In genomic region chr9:89178162-89179120, GRCh38 we compare ENCODE assay signal across 9 cellular contexts. TPM values are rescaled to one million over a fixed set of nuclear protein-coding genes. Genes with fewer than 3 reads are reported as not detected.
DNase-seq lines count a peak whose midpoint lies in the region; ATAC-seq and TF ChIP-seq lines count a peak whose summit lies in the region.
"Had no signal": no experiment of that assay in that cellular context is flagged by ENCODE, and none has a peak within 500 bp of the region (broad histone marks: within the 10 kb centered on the region; RNA-seq: fewer than 3 reads in every experiment).

A gene with protein sequence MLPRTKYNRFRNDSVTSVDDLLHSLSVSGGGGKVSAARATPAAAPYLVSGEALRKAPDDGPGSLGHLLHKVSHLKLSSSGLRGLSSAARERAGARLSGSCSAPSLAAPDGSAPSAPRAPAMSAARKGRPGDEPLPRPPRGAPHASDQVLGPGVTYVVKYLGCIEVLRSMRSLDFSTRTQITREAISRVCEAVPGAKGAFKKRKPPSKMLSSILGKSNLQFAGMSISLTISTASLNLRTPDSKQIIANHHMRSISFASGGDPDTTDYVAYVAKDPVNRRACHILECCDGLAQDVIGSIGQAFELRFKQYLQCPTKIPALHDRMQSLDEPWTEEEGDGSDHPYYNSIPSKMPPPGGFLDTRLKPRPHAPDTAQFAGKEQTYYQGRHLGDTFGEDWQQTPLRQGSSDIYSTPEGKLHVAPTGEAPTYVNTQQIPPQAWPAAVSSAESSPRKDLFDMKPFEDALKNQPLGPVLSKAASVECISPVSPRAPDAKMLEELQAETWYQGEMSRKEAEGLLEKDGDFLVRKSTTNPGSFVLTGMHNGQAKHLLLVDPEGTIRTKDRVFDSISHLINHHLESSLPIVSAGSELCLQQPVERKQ (minus strand): TSS chr9:89178818. CDS start chr9:89178460, 358 bp downstream.

- no peak within 1 kb of the TSS for H3K4me3 ChIP-seq in CD4-positive, alpha-beta memory T cell (ENCODE audit: low read length in 2 of 2)
- H3K4me3 ChIP-seq in NT2/D1 (ENCODE audit: insufficient read length, low read depth), result peak within 1 kb of the TSS; percentile 60
- H3K4me3 ChIP-seq in epithelial cell of proximal tubule (ENCODE audit: low read depth, low read length), result peak within 1 kb of the TSS; percentile 69

- DNase-seq in CD4-positive, alpha-beta memory T cell, result no peak
- DNase-seq in NT2/D1 (ENCODE audit: low read depth, low spot score), result peak; percentile 68
- no peak for DNase-seq in epithelial cell of proximal tubule (ENCODE audit: low read depth)
- DNase-seq in occipital lobe (lab: John Stamatoyannopoulos, UW), result no peak
- no peak for DNase-seq in AG08395 (ENCODE audit: low spot score)
- DNase-seq in G401 (ENCODE audit: low spot score), result no peak

- no peaks in the 10 kb centered on the region for H3K36me3 ChIP-seq in CD4-positive, alpha-beta memory T cell (ENCODE audit: insufficient read depth, low read length)
- no peaks in the 10 kb centered on the region for H3K36me3 ChIP-seq in NT2/D1 (ENCODE audit: insufficient read depth, insufficient read length, low read length)
- H3K36me3 ChIP-seq: neutrophil had no signal

- peak within 1 kb of the TSS; percentile 80 for H3K9ac ChIP-seq in NT2/D1 (ENCODE audit: insufficient read length, low read depth)

- H3K27me3 ChIP-seq in CD4-positive, alpha-beta memory T cell (ENCODE audit: insufficient read depth, low read length), result peaks cover 26% of the 10 kb centered on the region
- peaks cover 26% of the 10 kb centered on the region for H3K27me3 ChIP-seq in NT2/D1 (ENCODE audit: insufficient read depth, insufficient read length)

- CTCF ChIA-PET in CD4-positive, alpha-beta memory T cell (lab: Charles Lee; ENCODE audit: partially characterized antibody), result no interaction called here

- peaks cover 0 to 4% of the 10 kb centered on the region in 2 donors for H3K36me3 Mint-ChIP-seq in CD4-positive, alpha-beta memory T cell

- H3K9me3 ChIP-seq in CD4-positive, alpha-beta memory T cell (ENCODE audit: control insufficient read depth in 1 of 2, low read length in 2 of 2), result no peaks in the 10 kb centered on the region
- H3K9me3 ChIP-seq in NT2/D1 (ENCODE audit: insufficient read depth, low read length), result no peaks in the 10 kb centered on the region
- H3K9me3 ChIP-seq: neutrophil had no signal

- intact Hi-C loops in CD4-positive, alpha-beta memory T cell (cut with micrococcal nuclease), result no loop called here

- no peak within 1 kb of the TSS for H3K27ac Mint-ChIP-seq in CD4-positive, alpha-beta memory T cell

- peak within 1 kb of the TSS in 6 of 8 donors; percentile 3 to 86 (median 70) for H3K4me3 Mint-ChIP-seq in CD4-positive, alpha-beta memory T cell

- peaks cover 8 to 19% (median 15%) of the 10 kb centered on the region in 4 donors for H3K4me1 Mint-ChIP-seq in CD4-positive, alpha-beta memory T cell

- no peak for TF ChIP-seq CTCF in epithelial cell of proximal tubule (conservative IDR thresholded peaks at IDR 0.05; ENCODE audit: low read depth, low read length)

- H3K9me3 Mint-ChIP-seq in CD4-positive, alpha-beta memory T cell, result peaks cover 0 to 2% (median 0%) of the 10 kb centered on the region in 8 donors

- POLR2A ChIA-PET in CD4-positive, alpha-beta memory T cell (lab: Charles Lee; ENCODE audit: partially characterized antibody), result no interaction called here

- H3K4me1 ChIP-seq in CD4-positive, alpha-beta memory T cell (ENCODE audit: insufficient read depth, low read length), result peaks cover 12% of the 10 kb centered on the region
- no peaks in the 10 kb centered on the region for H3K4me1 ChIP-seq in NT2/D1 (ENCODE audit: insufficient read depth, insufficient read length)

- H3K27me3 Mint-ChIP-seq in CD4-positive, alpha-beta memory T cell, result peaks cover 32 to 45% of the 10 kb centered on the region in 2 donors

- no peak within 1 kb of the TSS for H3K27ac ChIP-seq in CD4-positive, alpha-beta memory T cell (ENCODE audit: low read depth, low read length)
- H3K27ac ChIP-seq: neutrophil had no signal

- ATAC-seq in HG03039 (IDR thresholded peaks at IDR 0.05; ENCODE audit: unreplicated experiment) (no peak), HG03095 (IDR thresholded peaks at IDR 0.05; ENCODE audit: unreplicated experiment) (no peak)

- in situ Hi-C loops in G401 (cut with HindIII; ENCODE audit: low sequenced_read_pairs), result no loop called here

RNA-seq across cellular contexts. Expression of the gene that starts here (rescaled TPM):
- under 1 TPM in 1 of 2 experiments, not detected in 1; 0.06 TPM for total RNA-seq in CD4-positive, alpha-beta memory T cell
- polyA plus RNA-seq in CD4-positive, alpha-beta memory T cell, result not detected
- 4.1 and 5.1 TPM in 2 replicates for total RNA-seq in epithelial cell of proximal tubule
- 51.5 TPM for total RNA-seq in occipital lobe
- not detected in 2 replicates for total RNA-seq in G401 (2014; rRNA removed; shearing (Covaris generic))

Comparison
In these comparisons a context has a peak if more than half of its experiments do, and no peak if none do; other contexts are left out.
1. H3K4me3 ChIP-seq: peak in NT2/D1 (single experiment) and epithelial cell of proximal tubule (single experiment); none in CD4-positive, alpha-beta memory T cell (0 of 2).